Comparison of ENCODE assay signal across 1 cellular context in the genomic region with DNA sequence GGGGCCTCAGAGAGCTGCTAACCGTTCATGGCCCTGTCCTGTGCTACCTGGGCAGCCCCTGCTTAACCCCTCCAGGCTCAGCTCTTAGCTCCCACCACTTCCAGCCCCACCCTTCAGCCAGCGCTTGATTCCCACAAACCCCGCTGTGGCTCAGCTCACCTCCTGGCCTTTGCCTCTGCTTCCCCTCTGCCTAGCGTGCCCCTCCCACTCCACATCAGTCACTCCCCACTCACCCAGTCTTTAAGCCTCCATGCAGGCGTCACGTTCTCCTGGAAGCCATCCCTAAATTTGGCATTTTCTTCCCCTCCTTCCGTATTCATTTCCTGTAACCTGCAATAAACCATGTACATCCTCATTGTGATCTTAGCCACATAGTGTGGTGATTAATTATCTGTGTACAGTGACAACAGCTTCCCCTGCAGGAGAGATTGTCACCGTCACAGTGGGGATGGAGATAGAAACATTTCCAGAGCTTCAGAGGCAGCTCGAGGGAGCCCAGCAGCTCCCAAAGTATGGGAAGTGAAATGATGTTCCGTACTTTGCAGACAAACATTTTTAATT.
TF ChIP-seq lines count a peak whose summit lies in the region.

No MANE protein-coding gene starts in this region.

TF ChIP-seq in HEK293, 187 proteins besides CTCF, POLR2A, EP300 and RAD21 (continued from another document):
- TF ChIP-seq, protein P1, sequence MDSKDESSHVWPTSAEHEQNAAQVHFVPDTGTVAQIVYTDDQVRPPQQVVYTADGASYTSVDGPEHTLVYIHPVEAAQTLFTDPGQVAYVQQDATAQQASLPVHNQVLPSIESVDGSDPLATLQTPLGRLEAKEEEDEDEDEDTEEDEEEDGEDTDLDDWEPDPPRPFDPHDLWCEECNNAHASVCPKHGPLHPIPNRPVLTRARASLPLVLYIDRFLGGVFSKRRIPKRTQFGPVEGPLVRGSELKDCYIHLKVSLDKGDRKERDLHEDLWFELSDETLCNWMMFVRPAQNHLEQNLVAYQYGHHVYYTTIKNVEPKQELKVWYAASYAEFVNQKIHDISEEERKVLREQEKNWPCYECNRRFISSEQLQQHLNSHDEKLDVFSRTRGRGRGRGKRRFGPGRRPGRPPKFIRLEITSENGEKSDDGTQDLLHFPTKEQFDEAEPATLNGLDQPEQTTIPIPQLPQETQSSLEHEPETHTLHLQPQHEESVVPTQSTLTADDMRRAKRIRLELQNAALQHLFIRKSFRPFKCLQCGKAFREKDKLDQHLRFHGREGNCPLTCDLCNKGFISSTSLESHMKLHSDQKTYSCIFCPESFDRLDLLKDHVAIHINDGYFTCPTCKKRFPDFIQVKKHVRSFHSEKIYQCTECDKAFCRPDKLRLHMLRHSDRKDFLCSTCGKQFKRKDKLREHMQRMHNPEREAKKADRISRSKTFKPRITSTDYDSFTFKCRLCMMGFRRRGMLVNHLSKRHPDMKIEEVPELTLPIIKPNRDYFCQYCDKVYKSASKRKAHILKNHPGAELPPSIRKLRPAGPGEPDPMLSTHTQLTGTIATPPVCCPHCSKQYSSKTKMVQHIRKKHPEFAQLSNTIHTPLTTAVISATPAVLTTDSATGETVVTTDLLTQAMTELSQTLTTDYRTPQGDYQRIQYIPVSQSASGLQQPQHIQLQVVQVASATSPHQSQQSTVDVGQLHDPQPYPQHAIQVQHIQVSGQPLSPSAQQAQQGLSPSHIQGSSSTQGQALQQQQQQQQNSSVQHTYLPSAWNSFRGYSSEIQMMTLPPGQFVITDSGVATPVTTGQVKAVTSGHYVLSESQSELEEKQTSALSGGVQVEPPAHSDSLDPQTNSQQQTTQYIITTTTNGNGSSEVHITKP (tag by site-specific recombination; IDR thresholded peaks at IDR 0.05) = no peak
- TF ChIP-seq ZNF426 (tag by site-specific recombination; IDR thresholded peaks at IDR 0.05) = no peak
- no peak for TF ChIP-seq ZBTB21 (tag by site-specific recombination; IDR thresholded peaks at IDR 0.05)
- 0 out of 2 replicates have a peak, but pooled peaks have one; percentile 29 for TF ChIP-seq WT1 (tag by site-specific recombination; IDR thresholded peaks at IDR 0.05)
- no peak for TF ChIP-seq ZXDB (tag by site-specific recombination; IDR thresholded peaks at IDR 0.05)
- peak; percentile 96 for TF ChIP-seq ZIC2 (tag by site-specific recombination; IDR thresholded peaks at IDR 0.05)
- peak; percentile 60 for TF ChIP-seq ZFHX2 (tag by site-specific recombination; conservative IDR thresholded peaks at IDR 0.05)
- TF ChIP-seq ZNF707 (tag by site-specific recombination; IDR thresholded peaks at IDR 0.05) = no peak
- TF ChIP-seq ZNF660 (tag by site-specific recombination; IDR thresholded peaks at IDR 0.05) = no peak
